In the genomic region with DNA sequence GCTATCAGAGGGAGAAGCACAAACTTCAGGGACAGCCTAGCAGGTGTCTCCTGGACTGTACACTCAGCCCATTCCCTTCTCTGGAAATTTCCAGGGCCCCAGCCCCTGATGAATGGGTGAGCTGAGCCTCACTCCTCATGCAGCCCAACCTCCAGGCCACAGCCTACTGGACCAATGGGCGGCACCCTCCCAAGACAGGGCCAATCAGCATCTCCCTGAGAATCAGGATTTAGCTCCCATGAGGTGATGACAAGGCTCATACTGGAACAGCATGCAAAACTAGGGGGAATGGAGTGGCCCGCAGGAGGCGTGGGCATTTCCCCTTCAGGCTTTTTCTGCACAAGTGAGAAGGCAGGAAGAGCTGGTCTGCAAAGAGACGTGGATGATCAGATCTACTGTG, we compare ENCODE assay signal across 1 cellular context.
TF ChIP-seq lines count a peak whose summit lies in the region.

No MANE protein-coding gene starts in this region.

TF ChIP-seq in IMR-90, 13 proteins besides CTCF, POLR2A, EP300 and RAD21:
- TF ChIP-seq MXI1 (IDR thresholded peaks at IDR 0.05; ENCODE audit: borderline replicate concordance, low read depth, low read length) (no peak), FOS (IDR thresholded peaks at IDR 0.05; ENCODE audit: low read depth, low read length) (no peak), BHLHE40 (IDR thresholded peaks at IDR 0.05; ENCODE audit: low read depth, low read length) (no peak), RCOR1 (IDR thresholded peaks at IDR 0.05; ENCODE audit: insufficient replicate concordance, low read length) (no peak), NFE2L2 (IDR thresholded peaks at IDR 0.05; ENCODE audit: low read depth, low read length) (no peak), MAFK (IDR thresholded peaks at IDR 0.05; ENCODE audit: low read depth, low read length) (no peak), SMC3 (IDR thresholded peaks at IDR 0.05; ENCODE audit: low read depth, low read length) (no peak), CEBPB (IDR thresholded peaks at IDR 0.05; ENCODE audit: low read depth, low read length) (no peak), MAZ (IDR thresholded peaks at IDR 0.05; ENCODE audit: borderline replicate concordance, low read depth, low read length) (no peak), RFX5 (IDR thresholded peaks at IDR 0.05; ENCODE audit: low read depth, low read length) (no peak), CHD1 (IDR thresholded peaks at IDR 0.05; ENCODE audit: low read depth, low read length) (no peak)
- TF ChIP-seq, protein P1, sequence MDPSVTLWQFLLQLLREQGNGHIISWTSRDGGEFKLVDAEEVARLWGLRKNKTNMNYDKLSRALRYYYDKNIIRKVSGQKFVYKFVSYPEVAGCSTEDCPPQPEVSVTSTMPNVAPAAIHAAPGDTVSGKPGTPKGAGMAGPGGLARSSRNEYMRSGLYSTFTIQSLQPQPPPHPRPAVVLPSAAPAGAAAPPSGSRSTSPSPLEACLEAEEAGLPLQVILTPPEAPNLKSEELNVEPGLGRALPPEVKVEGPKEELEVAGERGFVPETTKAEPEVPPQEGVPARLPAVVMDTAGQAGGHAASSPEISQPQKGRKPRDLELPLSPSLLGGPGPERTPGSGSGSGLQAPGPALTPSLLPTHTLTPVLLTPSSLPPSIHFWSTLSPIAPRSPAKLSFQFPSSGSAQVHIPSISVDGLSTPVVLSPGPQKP (IDR thresholded peaks at IDR 0.05; ENCODE audit: borderline replicate concordance, low read depth, low read length), result no peak
- TF ChIP-seq, protein P2, sequence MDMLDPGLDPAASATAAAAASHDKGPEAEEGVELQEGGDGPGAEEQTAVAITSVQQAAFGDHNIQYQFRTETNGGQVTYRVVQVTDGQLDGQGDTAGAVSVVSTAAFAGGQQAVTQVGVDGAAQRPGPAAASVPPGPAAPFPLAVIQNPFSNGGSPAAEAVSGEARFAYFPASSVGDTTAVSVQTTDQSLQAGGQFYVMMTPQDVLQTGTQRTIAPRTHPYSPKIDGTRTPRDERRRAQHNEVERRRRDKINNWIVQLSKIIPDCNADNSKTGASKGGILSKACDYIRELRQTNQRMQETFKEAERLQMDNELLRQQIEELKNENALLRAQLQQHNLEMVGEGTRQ (IDR thresholded peaks at IDR 0.05; ENCODE audit: low read depth, low read length), result no peak
